8 cellular contexts compared by ENCODE assay signal in genomic region chr13:52497979-52498378, GRCh38. TPM values are rescaled to one million over a fixed set of nuclear protein-coding genes. Genes with fewer than 3 reads are reported as not detected.
DNase-seq lines count a peak whose midpoint lies in the region; ATAC-seq, FAIRE-seq and TF ChIP-seq lines count a peak whose summit lies in the region.
"Not testable (repeated sequence)": the region's sequence is repeated elsewhere in the genome, so short reads cannot be mapped to it uniquely, and the experiment has no call there.

No MANE protein-coding gene starts in this region.

- ATAC-seq in GM18909 (IDR thresholded peaks at IDR 0.05; ENCODE audit: poor library complexity, unreplicated experiment) (peak; percentile 83), GM21367 (IDR thresholded peaks at IDR 0.05; ENCODE audit: unreplicated experiment) (peak; percentile 65), HG02763 (IDR thresholded peaks at IDR 0.05; ENCODE audit: unreplicated experiment) (peak; percentile 61), HG03135 (IDR thresholded peaks at IDR 0.05; ENCODE audit: unreplicated experiment) (peak; percentile 86), memory B cell (ENCODE audit: low read depth) (peak; percentile 73)
- not testable (repeated sequence) for ATAC-seq in activated CD8-positive, alpha-beta T cell treated with anti-CD3 and anti-CD28 coated beads, Interleukin-2, amount 10 ng/mL, durations not matched to agents 7 days and 5 days

- TF ChIP-seq POLR2A in GM12891 (IDR thresholded peaks at IDR 0.05; ENCODE audit: low read depth, low read length): not testable (repeated sequence)

- peak; percentile 66 for FAIRE-seq in GM12891 (lab: Jason Lieb, UNC)

- peak overlapping the region; percentile 12 for H3K4me3 Mint-ChIP-seq in activated CD8-positive, alpha-beta T cell treated with anti-CD3 and anti-CD28 coated beads, Interleukin-2, amount 10 ng/mL, durations not matched to agents 7 days and 5 days
- not testable (repeated sequence) for H3K4me3 Mint-ChIP-seq in memory B cell

- H3K4me1 Mint-ChIP-seq in activated CD8-positive, alpha-beta T cell treated with anti-CD3 and anti-CD28 coated beads, Interleukin-2, amount 10 ng/mL, durations not matched to agents 7 days and 5 days (ENCODE audit: low read depth); memory B cell: not testable (repeated sequence)

- not testable (repeated sequence) for H3K4me3 ChIP-seq in Jurkat, Clone E6-1 (ENCODE audit: low read length)

- H3K9me3 Mint-ChIP-seq in activated CD8-positive, alpha-beta T cell treated with anti-CD3 and anti-CD28 coated beads, Interleukin-2, amount 10 ng/mL, durations not matched to agents 7 days and 5 days (ENCODE audit: insufficient read depth): not testable (repeated sequence)
- peaks cover 10% of the 10 kb centered on the region for H3K9me3 Mint-ChIP-seq in memory B cell

- H3K27ac Mint-ChIP-seq in activated CD8-positive, alpha-beta T cell treated with anti-CD3 and anti-CD28 coated beads, Interleukin-2, amount 10 ng/mL, durations not matched to agents 7 days and 5 days: peak overlapping the region; percentile 55
- H3K27ac Mint-ChIP-seq in memory B cell: not testable (repeated sequence)

- not testable (repeated sequence) for H3K27me3 Mint-ChIP-seq in activated CD8-positive, alpha-beta T cell treated with anti-CD3 and anti-CD28 coated beads, Interleukin-2, amount 10 ng/mL, durations not matched to agents 7 days and 5 days (ENCODE audit: low read depth); memory B cell

- POLR2A ChIA-PET in activated CD8-positive, alpha-beta T cell treated with anti-CD3 and anti-CD28 coated beads, Interleukin-2, amount 10 ng/mL, durations not matched to agents 7 days and 5 days (lab: Charles Lee): not testable (repeated sequence)

- not testable (repeated sequence) for DNase-seq in GM12891 (ENCODE audit: insufficient read length, low spot score); activated CD8-positive, alpha-beta T cell treated with anti-CD3 and anti-CD28 coated beads, Interleukin-2, amount 10 ng/mL, durations not matched to agents 7 days and 5 days; memory B cell (ENCODE audit: low spot score in 2 of 2)
- DNase-seq in Jurkat, Clone E6-1 (ENCODE audit: low read depth, low spot score): peak; percentile 7

- CTCF ChIA-PET in activated CD8-positive, alpha-beta T cell treated with anti-CD3 and anti-CD28 coated beads, Interleukin-2, amount 10 ng/mL, durations not matched to agents 7 days and 5 days (lab: Charles Lee): not testable (repeated sequence)

- H3K36me3 Mint-ChIP-seq in activated CD8-positive, alpha-beta T cell treated with anti-CD3 and anti-CD28 coated beads, Interleukin-2, amount 10 ng/mL, durations not matched to agents 7 days and 5 days (ENCODE audit: low read depth); memory B cell: not testable (repeated sequence)

RNA-seq across cellular contexts. Expression of gene CKAP2, which starts 42.7 kb away (rescaled TPM):
- polyA plus RNA-seq in GM12891 (2012; ENCODE audit: low read depth, missing spikeins): 20.6 TPM
- 58.4 TPM for polyA plus RNA-seq in Jurkat, Clone E6-1 (2012; ENCODE audit: insufficient read depth, insufficient read length)
- total RNA-seq in activated CD8-positive, alpha-beta T cell treated with anti-CD3 and anti-CD28 coated beads, Interleukin-2, amount 10 ng/mL, durations not matched to agents 7 days and 5 days: 10 to 100 TPM; 75.5 to 84.4 TPM

RNA-seq across cellular contexts. Expression of gene VPS36, which starts 47.5 kb away (rescaled TPM):
- polyA plus RNA-seq in GM12891 (2012; ENCODE audit: low read depth, missing spikeins): 8.6 TPM
- 32.8 TPM for polyA plus RNA-seq in Jurkat, Clone E6-1 (2012; ENCODE audit: insufficient read depth, insufficient read length)
- 10 to 100 TPM; 39.1 to 43.2 TPM for total RNA-seq in activated CD8-positive, alpha-beta T cell treated with anti-CD3 and anti-CD28 coated beads, Interleukin-2, amount 10 ng/mL, durations not matched to agents 7 days and 5 days
